Comparison of ENCODE assay signal across 12 cellular contexts in the genomic region with DNA sequence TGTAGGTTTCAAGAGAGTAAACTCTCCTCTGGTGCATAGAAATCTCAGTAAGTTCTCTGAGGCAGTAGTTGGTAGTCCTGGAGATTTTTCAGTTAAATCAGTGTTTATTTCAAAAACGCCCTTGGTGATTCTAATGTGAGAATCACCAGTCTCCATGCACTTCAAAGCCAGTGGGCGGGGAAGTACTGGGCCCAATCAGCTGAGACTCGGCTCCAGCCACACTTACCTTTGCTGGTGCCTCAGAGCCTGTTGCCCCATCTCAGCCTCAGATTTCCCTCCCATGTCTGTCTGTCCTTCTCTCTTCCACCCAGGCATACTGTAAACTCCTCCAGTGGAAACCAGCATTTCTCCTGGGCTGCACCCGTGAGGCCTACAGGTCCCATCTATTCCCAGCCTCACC. TPM values are rescaled to one million over a fixed set of nuclear protein-coding genes. Genes with fewer than 3 reads are reported as not detected.
A peak's percentile ranks its signal among the peaks of the same experiment; 100 is the strongest.
DNase-seq lines count a peak whose midpoint lies in the region; ATAC-seq and TF ChIP-seq lines count a peak whose summit lies in the region.
"Had no signal": no experiment of that assay in that cellular context is flagged by ENCODE, and none has a peak within 500 bp of the region (broad histone marks: within the 10 kb centered on the region; RNA-seq: fewer than 3 reads in every experiment).

No MANE protein-coding gene starts in this region.

- H3K27ac Mint-ChIP-seq in CD4-positive, alpha-beta T cell, result peak overlapping the region; percentile 57
- peak overlapping the region; percentile 7 to 86 (median 38) for H3K27ac Mint-ChIP-seq in brain
- H3K27ac Mint-ChIP-seq in naive thymus-derived CD4-positive, alpha-beta T cell, result peak overlapping the region in 7 of 9 donors; percentile 27 to 98 (median 57)

- no peak overlapping the region for H3K27ac ChIP-seq in CD4-positive, alpha-beta T cell (ENCODE audit: low read depth, low read length)
- peak overlapping the region; percentile 54 for H3K27ac ChIP-seq in HUES48 (ENCODE audit: low read depth, low read length)
- no peak overlapping the region for H3K27ac ChIP-seq in naive thymus-derived CD4-positive, alpha-beta T cell (ENCODE audit: low read depth, low read length)
- H3K27ac ChIP-seq: right atrium auricular region had no signal

- H3K27me3 ChIP-seq in CD4-positive, alpha-beta T cell (ENCODE audit: control insufficient read depth, insufficient read depth, low read length), result no peaks in the 10 kb centered on the region
- no peaks in the 10 kb centered on the region; the same call in 1 of the 2 replicates for H3K27me3 ChIP-seq in HUES48 (ENCODE audit: control insufficient read depth, insufficient read depth, low read length)
- H3K27me3 ChIP-seq in naive thymus-derived CD4-positive, alpha-beta T cell (ENCODE audit: control insufficient read depth in 2 of 2, insufficient read depth in 2 of 2, low read length in 2 of 2), result no peaks in the 10 kb centered on the region
- H3K27me3 ChIP-seq: right atrium auricular region had no signal

- H3K4me1 Mint-ChIP-seq in CD4-positive, alpha-beta T cell (ENCODE audit: low read depth), result peaks cover 20% of the 10 kb centered on the region
- peaks cover 32% of the 10 kb centered on the region for H3K4me1 Mint-ChIP-seq in brain
- H3K4me1 Mint-ChIP-seq in naive thymus-derived CD4-positive, alpha-beta T cell, result peaks cover 17 to 41% (median 18%) of the 10 kb centered on the region in 7 donors

- CTCF ChIA-PET in CD4-positive, alpha-beta T cell (lab: Charles Lee), result no interaction called here
- CTCF ChIA-PET in naive thymus-derived CD4-positive, alpha-beta T cell (lab: Charles Lee), result interaction anchor here (0.6 to 0.9 kb wide), 3 partner anchors 53 to 514 kb away, joined by 3 read pairs; no protein-coding TSS in a partner anchor

- no peak overlapping the region for H3K4me3 ChIP-seq in HUES48 (ENCODE audit: low read depth, low read length)
- no peak overlapping the region for H3K4me3 ChIP-seq in naive thymus-derived CD4-positive, alpha-beta T cell (ENCODE audit: low read length)
- H3K4me3 ChIP-seq: HAP-1, right atrium auricular region had no signal

- peaks cover 4% of the 10 kb centered on the region for H3K27me3 Mint-ChIP-seq in CD4-positive, alpha-beta T cell
- peaks cover 3% of the 10 kb centered on the region for H3K27me3 Mint-ChIP-seq in brain
- H3K27me3 Mint-ChIP-seq in naive thymus-derived CD4-positive, alpha-beta T cell, result peaks cover 0 to 5% (median 0%) of the 10 kb centered on the region in 5 donors

- no peaks in the 10 kb centered on the region for H3K9me3 ChIP-seq in CD4-positive, alpha-beta T cell (ENCODE audit: control insufficient read depth, low read length)
- no peaks in the 10 kb centered on the region for H3K9me3 ChIP-seq in HUES48 (ENCODE audit: control insufficient read depth, insufficient read depth, low read length)
- no peaks in the 10 kb centered on the region for H3K9me3 ChIP-seq in naive thymus-derived CD4-positive, alpha-beta T cell (ENCODE audit: control insufficient read depth in 2 of 3, low read length in 3 of 3)
- H3K9me3 ChIP-seq: HAP-1, right atrium auricular region had no signal

- H3K4me1 ChIP-seq in HUES48 (ENCODE audit: control insufficient read depth, insufficient read depth, low read length), result peaks cover 17% of the 10 kb centered on the region
- peaks cover 0 to 5% of the 10 kb centered on the region in 2 donors for H3K4me1 ChIP-seq in naive thymus-derived CD4-positive, alpha-beta T cell (ENCODE audit: control insufficient read depth in 2 of 2, insufficient read depth in 2 of 2, low read length in 2 of 2)
- H3K4me1 ChIP-seq: right atrium auricular region had no signal

- H3K36me3 ChIP-seq in HUES48 (ENCODE audit: control insufficient read depth, insufficient read depth, low read length), result no peaks in the 10 kb centered on the region
- H3K36me3 ChIP-seq in naive thymus-derived CD4-positive, alpha-beta T cell (ENCODE audit: control insufficient read depth in 2 of 3, insufficient read depth in 3 of 3, low read length in 3 of 3), result no peaks in the 10 kb centered on the region
- H3K36me3 ChIP-seq: HAP-1, right atrium auricular region had no signal

- TF ChIP-seq CTCF in CD4-positive, alpha-beta T cell (IDR thresholded peaks at IDR 0.05), result no peak
- TF ChIP-seq CTCF in brain (conservative IDR thresholded peaks at IDR 0.05), result no peak

- H3K9me3 Mint-ChIP-seq in CD4-positive, alpha-beta T cell, result no peaks in the 10 kb centered on the region
- no peaks in the 10 kb centered on the region for H3K9me3 Mint-ChIP-seq in brain
- H3K9me3 Mint-ChIP-seq in naive thymus-derived CD4-positive, alpha-beta T cell, result no peaks in the 10 kb centered on the region

- H3K36me3 Mint-ChIP-seq in CD4-positive, alpha-beta T cell (ENCODE audit: low read depth), result no peaks in the 10 kb centered on the region
- no peaks in the 10 kb centered on the region for H3K36me3 Mint-ChIP-seq in brain
- H3K36me3 Mint-ChIP-seq in naive thymus-derived CD4-positive, alpha-beta T cell, result peaks cover 0 to 7% (median 0%) of the 10 kb centered on the region in 5 donors

- intact Hi-C loops in CD4-positive, alpha-beta T cell (cut with DNase I, micrococcal nuclease), result loop anchor here in 1 of 2 experiments (5.0 to 10.0 kb wide), 4 partner anchors 243 to 594 kb away; no protein-coding TSS in a partner anchor
- intact Hi-C loops in naive thymus-derived CD4-positive, alpha-beta T cell (cut with micrococcal nuclease), result loop anchor here (5.0 to 10.0 kb wide), 12 partner anchors 44 to 957 kb away; partner anchors contain the start of genes ELF2 (in 1 of the 2), MAML3 (in 1 of the 2), NAA15 (in 1 of the 2) and NDUFC1 (in 1 of the 2)

- peak overlapping the region; percentile 32 for H3K4me3 Mint-ChIP-seq in CD4-positive, alpha-beta T cell
- H3K4me3 Mint-ChIP-seq in brain, result peak overlapping the region in 1 of 5 experiments; percentile 40
- H3K4me3 Mint-ChIP-seq in naive thymus-derived CD4-positive, alpha-beta T cell, result peak overlapping the region in 2 of 10 donors; percentile 4 to 86

- ATAC-seq in CD4-positive, alpha-beta T cell (ENCODE audit: poor library complexity), result peak; percentile 7
- no peak for ATAC-seq in naive thymus-derived CD4-positive, alpha-beta T cell
- ATAC-seq in HG02973 (IDR thresholded peaks at IDR 0.05; ENCODE audit: unreplicated experiment), result no peak
- no peak for ATAC-seq in GM18511 (IDR thresholded peaks at IDR 0.05; ENCODE audit: unreplicated experiment)
- ATAC-seq: left lobe of liver had no signal

- DNase-seq in CD4-positive, alpha-beta T cell, result peak in 2 of 10 experiments; percentile 6 to 21
- DNase-seq in naive thymus-derived CD4-positive, alpha-beta T cell, result no peak
- no peak for DNase-seq in NOMO-1 (lab: John Stamatoyannopoulos, UW; ENCODE audit: unreplicated experiment in 2 of 2)
- DNase-seq in DMS53 treated with DMSO at 0.1 percent for 48 hours (lab: John Stamatoyannopoulos, UW; ENCODE audit: unreplicated experiment), result no peak
- DNase-seq: NCI-H2029 treated with DMSO at 0.1 percent for 48 hours had no signal

- no peak overlapping the region for H3K9ac ChIP-seq in HUES48 (ENCODE audit: low read depth, low read length)

- POLR2A ChIA-PET in CD4-positive, alpha-beta T cell (lab: Charles Lee), result interaction anchor here (0.6 to 2.3 kb wide), 3 partner anchors 8 to 361 kb away, joined by 3 to 17 read pairs (median 6); partner anchors contain the start of genes MGST2 and SETD7
- POLR2A ChIA-PET in naive thymus-derived CD4-positive, alpha-beta T cell (lab: Charles Lee), result no interaction called here

RNA-seq across cellular contexts. Expression of gene MGST2, which starts 7.4 kb away (rescaled TPM):
- total RNA-seq in CD4-positive, alpha-beta T cell, result 1 to 10 TPM in 1 of 2 experiments, under 1 TPM in 1; 0.70 to 3.0 TPM
- polyA plus RNA-seq in brain (ENCODE audit: insufficient read depth, low read depth, low replicate concordance), result 47.3 TPM
- total RNA-seq in naive thymus-derived CD4-positive, alpha-beta T cell, result 10 to 100 TPM in 2 of 5 experiments, 1 to 10 TPM in 3; 1.4 to 37.3 (median 1.9) TPM
- polyA plus RNA-seq in naive thymus-derived CD4-positive, alpha-beta T cell, result 1 to 10 TPM; 2.5 to 4.4 TPM
